Comparison of ENCODE assay signal across 8 cellular contexts in the genomic region with DNA sequence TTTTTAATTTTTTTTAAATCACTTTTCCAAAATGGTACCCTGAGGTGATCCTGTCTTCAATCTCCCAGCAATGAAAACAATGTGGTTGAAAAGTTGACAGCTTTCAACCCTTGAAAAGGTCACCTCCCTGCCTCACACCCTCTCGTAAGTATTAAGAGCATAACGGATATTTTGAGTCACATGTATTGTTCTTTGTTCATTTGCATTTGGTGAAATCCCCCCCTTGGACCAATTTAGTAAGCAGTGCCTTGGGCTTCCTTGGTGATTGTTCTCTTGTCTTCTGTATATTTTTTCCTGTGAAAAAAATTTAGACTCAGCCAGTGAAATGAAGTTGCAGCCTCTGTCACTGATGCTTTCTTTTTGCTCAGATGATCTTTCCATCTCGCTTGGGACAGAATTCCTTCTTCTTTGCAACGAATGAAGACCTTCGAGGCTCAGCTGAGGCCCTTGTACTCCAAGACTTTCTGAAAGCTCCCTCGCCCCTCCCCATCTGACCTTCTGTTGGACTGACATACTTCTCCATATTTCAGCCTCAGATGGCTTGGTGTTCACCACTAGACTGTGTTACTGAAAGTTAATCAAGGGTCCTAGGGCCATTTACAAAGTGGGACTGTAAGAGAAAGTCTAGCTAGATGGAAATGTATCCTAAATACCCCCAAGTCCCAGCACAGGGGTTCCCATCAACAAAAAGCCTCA.
DNase-seq lines count a peak whose midpoint lies in the region; ATAC-seq and TF ChIP-seq lines count a peak whose summit lies in the region.

No MANE protein-coding gene starts in this region.

- 69% methylated on average over 6 of the region's 6 CpGs for WGBS in right cardiac atrium
- WGBS in sigmoid colon, 2 donors: 63 to 80% methylated on average over 6 of the region's 6 CpGs

- peak overlapping the region; percentile 71 for H3K27ac ChIP-seq in right cardiac atrium (ENCODE audit: low read length)
- peak overlapping the region; percentile 56 to 77 (median 70) for H3K27ac ChIP-seq in sigmoid colon

- H3K4me3 ChIP-seq in right cardiac atrium (ENCODE audit: low read length) (no peak overlapping the region), sigmoid colon (no peak overlapping the region)

- peaks cover 14% of the 10 kb centered on the region for H3K36me3 Mint-ChIP-seq in activated naive CD8-positive, alpha-beta T cell treated with anti-CD3 and anti-CD28 coated beads, Interleukin-2, amount 50 U/mL, for 24 hours (ENCODE audit: low read depth)

- H3K9me3 Mint-ChIP-seq in activated naive CD8-positive, alpha-beta T cell treated with anti-CD3 and anti-CD28 coated beads, Interleukin-2, amount 50 U/mL, for 24 hours: no peaks in the 10 kb centered on the region

- peak overlapping the region; percentile 83 for H3K4me3 Mint-ChIP-seq in activated naive CD8-positive, alpha-beta T cell treated with anti-CD3 and anti-CD28 coated beads, Interleukin-2, amount 50 U/mL, for 24 hours

- peaks cover 3% of the 10 kb centered on the region for H3K27me3 Mint-ChIP-seq in activated naive CD8-positive, alpha-beta T cell treated with anti-CD3 and anti-CD28 coated beads, Interleukin-2, amount 50 U/mL, for 24 hours

- TF ChIP-seq POLR2A in sigmoid colon (IDR thresholded peaks at IDR 0.05): no peak

- H3K9me3 ChIP-seq in right cardiac atrium (ENCODE audit: control insufficient read depth, low read length) (no peaks in the 10 kb centered on the region), sigmoid colon (no peaks in the 10 kb centered on the region)

- H3K4me1 ChIP-seq in right cardiac atrium (ENCODE audit: control insufficient read depth, insufficient read depth, low read length) (peaks cover 11% of the 10 kb centered on the region), sigmoid colon (peaks cover 0 to 23% (median 17%) of the 10 kb centered on the region in 4 donors)

- TF ChIP-seq CTCF in sigmoid colon (IDR thresholded peaks at IDR 0.05): no peak

- H3K27ac Mint-ChIP-seq in activated naive CD8-positive, alpha-beta T cell treated with anti-CD3 and anti-CD28 coated beads, Interleukin-2, amount 50 U/mL, for 24 hours: peak overlapping the region; percentile 99

- no peak for TF ChIP-seq EP300 in sigmoid colon (IDR thresholded peaks at IDR 0.05)

- no peak for DNase-seq in right cardiac atrium
- no peak for DNase-seq in cardiac septum (ENCODE audit: low spot score)
- peak; percentile 42 for DNase-seq in activated naive CD8-positive, alpha-beta T cell treated with anti-CD3 and anti-CD28 coated beads, Interleukin-2, amount 50 U/mL, for 24 hours
- no peak for DNase-seq in sigmoid colon
- DNase-seq in AG20443 (ENCODE audit: low spot score): no peak
- DNase-seq in HT-29 (ENCODE audit: low spot score): no peak
- DNase-seq in NCI-H345 (lab: John Stamatoyannopoulos, UW): no peak

- intact Hi-C loops in right cardiac atrium (cut with DNase I) (no loop called here), cardiac septum (cut with DNase I) (loop anchor here (2.0 kb wide), 2 partner anchors 26 to 40 kb away; no protein-coding TSS in a partner anchor), sigmoid colon (cut with DNase I) (no loop called here)

- H3K4me1 Mint-ChIP-seq in activated naive CD8-positive, alpha-beta T cell treated with anti-CD3 and anti-CD28 coated beads, Interleukin-2, amount 50 U/mL, for 24 hours: peaks cover 95% of the 10 kb centered on the region

- no peaks in the 10 kb centered on the region for H3K36me3 ChIP-seq in sigmoid colon

- no peak for ATAC-seq in right cardiac atrium
- ATAC-seq in HG03280 (IDR thresholded peaks at IDR 0.05; ENCODE audit: unreplicated experiment): peak; percentile 26
- ATAC-seq in activated naive CD8-positive, alpha-beta T cell treated with anti-CD3 and anti-CD28 coated beads, Interleukin-2, amount 50 U/mL, for 24 hours: peak; percentile 51

- H3K27me3 ChIP-seq in right cardiac atrium (ENCODE audit: control insufficient read depth, insufficient read depth) (no peaks in the 10 kb centered on the region), sigmoid colon (no peaks in the 10 kb centered on the region)

Comparison
In these comparisons a context has a peak if more than half of its experiments do, and no peak if none do; other contexts are left out.
1. ATAC-seq: peak in HG03280 (single experiment) and activated naive CD8-positive, alpha-beta T cell treated with anti-CD3 and anti-CD28 coated beads, Interleukin-2, amount 50 U/mL, for 24 hours (single experiment); none in right cardiac atrium (0 of 2).